In the genomic region with DNA sequence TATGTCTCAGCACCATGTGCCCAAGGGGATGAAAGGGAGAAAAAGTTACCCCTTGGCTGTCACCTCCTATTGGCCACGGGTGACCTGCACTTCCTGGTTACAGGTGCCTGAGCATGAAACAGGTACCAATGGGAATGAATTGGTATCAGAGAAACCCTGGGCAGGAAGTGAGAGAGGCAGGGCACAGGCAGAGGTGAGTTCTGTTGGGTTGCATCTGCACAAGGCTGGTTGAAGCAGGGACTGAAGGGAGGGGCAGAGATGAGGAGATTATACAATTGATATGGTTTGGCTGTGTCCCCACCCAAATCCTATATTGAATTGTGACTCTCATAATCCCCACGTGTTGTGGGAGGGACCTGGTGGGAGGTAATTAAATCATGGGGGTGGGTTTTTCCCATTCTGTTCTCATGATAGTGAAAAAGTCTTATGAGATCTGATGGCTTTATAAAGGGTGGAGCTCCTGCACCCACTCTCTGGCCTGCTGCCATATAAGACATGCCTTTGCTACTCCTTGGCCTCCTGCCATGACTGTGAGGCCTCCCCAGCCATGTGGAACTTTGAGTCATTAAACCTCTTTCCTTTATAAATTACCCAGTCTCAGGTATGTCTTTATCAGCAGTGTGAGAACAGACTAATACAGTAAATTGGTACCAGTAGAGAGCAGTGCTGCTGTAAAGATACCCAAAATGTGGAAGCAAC, we compare ENCODE assay signal across 1 cellular context.
TF ChIP-seq lines count a peak whose summit lies in the region.

No MANE protein-coding gene starts in this region.

TF ChIP-seq in SK-N-SH treated with all-trans-retinoic acid at 6 μM for 48 hours, 23 proteins besides CTCF, POLR2A, EP300 and RAD21 (continued from another document):
- TF ChIP-seq TOX (CRISPR knock-in tag; IDR thresholded peaks at IDR 0.05; ENCODE audit: borderline replicate concordance) (no peak), ZNF565 (CRISPR knock-in tag; conservative IDR thresholded peaks at IDR 0.05; ENCODE audit: low read depth) (no peak), ZC3H10 (CRISPR knock-in tag; IDR thresholded peaks at IDR 0.05) (no peak)
